In genomic region chr22:31082606-31083376, GRCh38 we compare ENCODE assay signal across 1 cellular context.
A peak's percentile ranks its signal among the peaks of the same experiment; 100 is the strongest.
TF ChIP-seq lines count a peak whose summit lies in the region.

No MANE protein-coding gene starts in this region.

TF ChIP-seq in HepG2, 621 proteins besides CTCF, POLR2A, EP300 and RAD21 (continued from another document and continues in another):
- TF ChIP-seq ZNF350 (CRISPR knock-in tag; IDR thresholded peaks at IDR 0.05; ENCODE audit: borderline replicate concordance, low read depth) (peak; percentile 21; the same call in 1 of the 2 replicates), GATA4 (IDR thresholded peaks at IDR 0.05; ENCODE audit: borderline replicate concordance, low read depth) (no peak), SAP130 (CRISPR knock-in tag; IDR thresholded peaks at IDR 0.05; ENCODE audit: low read depth) (peak; percentile 54; the same call in 1 of the 2 replicates), ZFP41 (CRISPR knock-in tag; IDR thresholded peaks at IDR 0.05; ENCODE audit: borderline replicate concordance) (no peak), ZNF337 (CRISPR knock-in tag; IDR thresholded peaks at IDR 0.05; ENCODE audit: borderline replicate concordance, low read depth) (no peak), CBX2 (IDR thresholded peaks at IDR 0.05; ENCODE audit: low read depth, low read length) (no peak), CBX2 (CRISPR knock-in tag; IDR thresholded peaks at IDR 0.05; ENCODE audit: low read depth) (no peak), CEBPB (IDR thresholded peaks at IDR 0.05; ENCODE audit: borderline replicate concordance, low read depth, low read length) (no peak), AGO1 (IDR thresholded peaks at IDR 0.05; ENCODE audit: low read depth, low read length, poor library complexity, severe bottlenecking) (peak; percentile 45), ZNF460 (CRISPR knock-in tag; IDR thresholded peaks at IDR 0.05; ENCODE audit: borderline replicate concordance) (no peak), RNF219 (CRISPR knock-in tag; IDR thresholded peaks at IDR 0.05) (no peak), MED13 (CRISPR knock-in tag; IDR thresholded peaks at IDR 0.05) (no peak), ZNF672 (CRISPR knock-in tag; IDR thresholded peaks at IDR 0.05) (no peak), RFX5 (IDR thresholded peaks at IDR 0.05; ENCODE audit: low read depth, low read length) (no peak; the same call in 1 of the 2 replicates), TBX2 (CRISPR knock-in tag; IDR thresholded peaks at IDR 0.05; ENCODE audit: borderline replicate concordance) (no peak), MXD1 (CRISPR knock-in tag; IDR thresholded peaks at IDR 0.05) (no peak), KDM3A (CRISPR knock-in tag; IDR thresholded peaks at IDR 0.05; ENCODE audit: low read depth) (no peak), TIGD3 (CRISPR knock-in tag; IDR thresholded peaks at IDR 0.05; ENCODE audit: borderline replicate concordance) (no peak), ATM (IDR thresholded peaks at IDR 0.05; ENCODE audit: borderline replicate concordance) (no peak), RFX1 (IDR thresholded peaks at IDR 0.05) (no peak), ZNF264 (CRISPR knock-in tag; IDR thresholded peaks at IDR 0.05) (no peak), ZNF276 (CRISPR knock-in tag; IDR thresholded peaks at IDR 0.05; ENCODE audit: low read depth) (no peak), ZNF414 (CRISPR knock-in tag; IDR thresholded peaks at IDR 0.05) (no peak), SMC3 (IDR thresholded peaks at IDR 0.05; ENCODE audit: low read length) (peak; percentile 62), TAF15 (IDR thresholded peaks at IDR 0.05; ENCODE audit: low read depth, low read length, poor library complexity, severe bottlenecking) (no peak), ZBTB7A (CRISPR knock-in tag; IDR thresholded peaks at IDR 0.05) (no peak), EED (CRISPR knock-in tag; IDR thresholded peaks at IDR 0.05) (no peak), ZSCAN31 (CRISPR knock-in tag; IDR thresholded peaks at IDR 0.05; ENCODE audit: low read depth) (no peak), IKZF4 (CRISPR knock-in tag; IDR thresholded peaks at IDR 0.05; ENCODE audit: borderline replicate concordance, low read depth, not compliant biosample characterization) (no peak), ZNF574 (CRISPR knock-in tag; IDR thresholded peaks at IDR 0.05) (no peak), ELF1 (CRISPR knock-in tag; IDR thresholded peaks at IDR 0.05) (no peak), ZNF644 (CRISPR knock-in tag; IDR thresholded peaks at IDR 0.05; ENCODE audit: low read depth) (no peak), HOXA3 (CRISPR knock-in tag; IDR thresholded peaks at IDR 0.05) (no peak), USF2 (IDR thresholded peaks at IDR 0.05; ENCODE audit: low read depth, low read length) (no peak), USF2 (CRISPR knock-in tag; IDR thresholded peaks at IDR 0.05; ENCODE audit: borderline replicate concordance) (no peak), ZNF446 (CRISPR knock-in tag; IDR thresholded peaks at IDR 0.05) (no peak), GATAD2A (CRISPR knock-in tag; IDR thresholded peaks at IDR 0.05) (0 out of 2 replicates have a peak, but pooled peaks have one; percentile 34), ZNF292 (CRISPR knock-in tag; IDR thresholded peaks at IDR 0.05; ENCODE audit: borderline replicate concordance, low read depth) (no peak), IRF9 (CRISPR knock-in tag; IDR thresholded peaks at IDR 0.05; ENCODE audit: borderline replicate concordance) (no peak), ZFY (CRISPR knock-in tag; IDR thresholded peaks at IDR 0.05) (peak; percentile 24; the same call in 1 of the 2 replicates), ZNF740 (CRISPR knock-in tag; IDR thresholded peaks at IDR 0.05) (peak; percentile 58; the same call in 1 of the 2 replicates), ZBTB14 (CRISPR knock-in tag; IDR thresholded peaks at IDR 0.05) (no peak), THAP11 (CRISPR knock-in tag; IDR thresholded peaks at IDR 0.05) (no peak), PATZ1 (CRISPR knock-in tag; IDR thresholded peaks at IDR 0.05) (0 out of 2 replicates have a peak, but pooled peaks have one; percentile 51)
